Comparison of ENCODE assay signal across 21 cellular contexts in the genomic region with DNA sequence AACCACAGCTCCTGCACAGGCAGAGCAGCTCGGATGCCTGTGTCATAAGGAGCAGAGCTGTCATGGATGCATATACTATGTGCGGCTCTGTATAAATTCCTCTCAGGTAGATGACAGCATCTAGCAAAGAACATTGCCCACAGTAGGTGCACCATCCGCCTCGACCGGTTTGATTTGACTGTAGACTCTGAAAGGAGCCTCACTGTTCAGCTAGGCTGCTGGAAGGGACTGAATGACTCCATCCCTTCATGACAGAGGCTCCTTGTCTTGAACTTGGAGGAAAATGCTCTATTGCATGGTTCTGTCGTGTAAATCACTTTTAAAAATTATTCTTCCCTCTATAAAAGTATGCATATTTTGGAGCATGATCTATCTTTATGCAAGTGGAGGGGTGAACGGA.
"Had no signal": no experiment of that assay in that cellular context is flagged by ENCODE, and none has a peak within 500 bp of the region (broad histone marks: within the 10 kb centered on the region; RNA-seq: fewer than 3 reads in every experiment).

No MANE protein-coding gene starts in this region.

- H3K4me3 ChIP-seq: body of pancreas had no signal

- H3K27ac ChIP-seq: body of pancreas, epithelial cell of prostate, parathyroid adenoma had no signal

- DNase-seq: activated B cell treated with CpG ODN at 0.5 μM for 24 hours; activated CD4-positive, alpha-beta T cell treated with anti-CD3 and anti-CD28 coated beads for 48 hours; activated CD8-positive, alpha-beta T cell treated with anti-CD3 and anti-CD28 coated beads for 36 hours; activated naive CD4-positive, alpha-beta T cell treated with Interleukin-2 at 50 U/mL for 16 hours; activated naive CD8-positive, alpha-beta T cell treated with anti-CD3 and anti-CD28 coated beads, Interleukin-2, amount 10 ng/mL, durations not matched to agents 7 days and 5 days; activated T-cell treated with anti-CD3 and anti-CD28 coated beads, Interleukin-2, amount 50 U/mL, for 1 hour; body of pancreas; endodermal cell; mesenchymal stem cell; naive thymus-derived CD8-positive, alpha-beta T cell; retina; stimulated activated CD4-positive, alpha-beta T cell treated with anti-CD3 and anti-CD28 coated beads, Interleukin-12 subunit alpha, Interleukin-12 subunit beta, amount 100 ng/mL, for 4 hours; stimulated activated CD4-positive, alpha-beta T cell treated with anti-CD3 and anti-CD28 coated beads, Interleukin-1b, Interleukin-23, amount 100 ng/mL, for 48 hours; stimulated activated CD8-positive, alpha-beta memory T cell treated with anti-CD3 and anti-CD28 coated beads, Interleukin-4, amount 100 ng/mL, for 48 hours; stimulated activated naive CD4-positive, alpha-beta T cell; T-helper 1 cell; T-helper 9 cell; trophoblast cell had no signal

- H3K9me3 ChIP-seq: body of pancreas had no signal

- ATAC-seq: activated CD8-positive, alpha-beta T cell treated with anti-CD3 and anti-CD28 coated beads for 36 hours; body of pancreas; naive thymus-derived CD8-positive, alpha-beta T cell; SK-N-SH treated with all-trans-retinoic acid at 6 μM for 48 hours had no signal

- H3K4me1 ChIP-seq: body of pancreas, parathyroid adenoma had no signal

- H3K27me3 ChIP-seq: body of pancreas had no signal
